Comparison of ENCODE assay signal across 18 cellular contexts in genomic region chrX:118383120-118383519, GRCh38. TPM values are rescaled to one million over a fixed set of nuclear protein-coding genes. Genes with fewer than 3 reads are reported as not detected.
DNase-seq lines count a peak whose midpoint lies in the region; ATAC-seq lines count a peak whose summit lies in the region.
"Had no signal": no experiment of that assay in that cellular context is flagged by ENCODE, and none has a peak within 500 bp of the region (broad histone marks: within the 10 kb centered on the region; RNA-seq: fewer than 3 reads in every experiment).

No MANE protein-coding gene starts in this region.

- CTCF ChIA-PET in activated CD4-positive, alpha-beta memory T cell treated with anti-CD3 and anti-CD28 coated beads, Interleukin-2, amount 10 ng/mL, durations not matched to agents 7 days and 5 days (lab: Charles Lee), result no interaction called here

- peaks cover 3% of the 10 kb centered on the region for H3K36me3 Mint-ChIP-seq in activated CD4-positive, alpha-beta memory T cell treated with anti-CD3 and anti-CD28 coated beads, Interleukin-2, amount 10 ng/mL, durations not matched to agents 7 days and 5 days (ENCODE audit: low read depth)

- no peak for ATAC-seq in HG03442 (IDR thresholded peaks at IDR 0.05; ENCODE audit: unreplicated experiment)
- ATAC-seq: SK-N-SH treated with all-trans-retinoic acid at 6 μM for 48 hours had no signal

- no peak overlapping the region for H3K4me3 Mint-ChIP-seq in activated CD4-positive, alpha-beta memory T cell treated with anti-CD3 and anti-CD28 coated beads, Interleukin-2, amount 10 ng/mL, durations not matched to agents 7 days and 5 days
- H3K4me3 Mint-ChIP-seq: CD8-positive, alpha-beta memory T cell had no signal

- POLR2A ChIA-PET in activated CD4-positive, alpha-beta memory T cell treated with anti-CD3 and anti-CD28 coated beads, Interleukin-2, amount 10 ng/mL, durations not matched to agents 7 days and 5 days (lab: Charles Lee), result no interaction called here

- H3K9me3 Mint-ChIP-seq in activated CD4-positive, alpha-beta memory T cell treated with anti-CD3 and anti-CD28 coated beads, Interleukin-2, amount 10 ng/mL, durations not matched to agents 7 days and 5 days, result no peaks in the 10 kb centered on the region
- H3K9me3 Mint-ChIP-seq: CD8-positive, alpha-beta memory T cell had no signal

- no peaks in the 10 kb centered on the region for H3K27me3 Mint-ChIP-seq in activated CD4-positive, alpha-beta memory T cell treated with anti-CD3 and anti-CD28 coated beads, Interleukin-2, amount 10 ng/mL, durations not matched to agents 7 days and 5 days
- H3K27me3 Mint-ChIP-seq: CD8-positive, alpha-beta memory T cell had no signal

- H3K4me1 Mint-ChIP-seq in activated CD4-positive, alpha-beta memory T cell treated with anti-CD3 and anti-CD28 coated beads, Interleukin-2, amount 10 ng/mL, durations not matched to agents 7 days and 5 days, result no peaks in the 10 kb centered on the region

- DNase-seq in ACHN, result peak; percentile 0
- peak; percentile 19 for DNase-seq in HK-2 (ENCODE audit: unreplicated experiment)
- peak; percentile 24 for DNase-seq in dermis blood vessel endothelial cell
- peak; percentile 46 for DNase-seq in kidney tubule cell (ENCODE audit: low spot score)
- DNase-seq in CD1c-positive myeloid dendritic cell (ENCODE audit: extremely low spot score), result no peak
- no peak for DNase-seq in RPMI8226
- DNase-seq in activated CD4-positive, alpha-beta memory T cell treated with anti-CD3 and anti-CD28 coated beads, Interleukin-2, amount 10 ng/mL, durations not matched to agents 7 days and 5 days, result no peak
- DNase-seq: CD8-positive, alpha-beta memory T cell; DMS53; Kasumi-1; NCI-H1105; NCI-H1694 treated with DMSO at 0.1 percent for 48 hours; NCI-H510A; NCI-H774; OCI-M1; SIG-M5 had no signal

- H3K27ac Mint-ChIP-seq in activated CD4-positive, alpha-beta memory T cell treated with anti-CD3 and anti-CD28 coated beads, Interleukin-2, amount 10 ng/mL, durations not matched to agents 7 days and 5 days, result no peak overlapping the region
- H3K27ac Mint-ChIP-seq: CD8-positive, alpha-beta memory T cell had no signal

- in situ Hi-C loops in ACHN (cut with HindIII; ENCODE audit: low pct_ligation_motif_present, low pct_unique_long_range_greater_than_20kb, low sequenced_read_pairs), result no loop called here

RNA-seq across cellular contexts. Expression of gene WDR44, which starts 37.2 kb away (rescaled TPM):
- total RNA-seq in dermis blood vessel endothelial cell, result 11.7 and 17.4 TPM in 2 replicates
- 10 to 100 TPM; 18.9 to 19.9 TPM for total RNA-seq in activated CD4-positive, alpha-beta memory T cell treated with anti-CD3 and anti-CD28 coated beads, Interleukin-2, amount 10 ng/mL, durations not matched to agents 7 days and 5 days

Comparison
In these comparisons a context has a peak if more than half of its experiments do, and no peak if none do; other contexts are left out.
1. DNase-seq: peak in ACHN (single experiment), HK-2 (single experiment), dermis blood vessel endothelial cell (single experiment) and kidney tubule cell (single experiment); none in CD1c-positive myeloid dendritic cell (single experiment), RPMI8226 (single experiment) and activated CD4-positive, alpha-beta memory T cell treated with anti-CD3 and anti-CD28 coated beads, Interleukin-2, amount 10 ng/mL, durations not matched to agents 7 days and 5 days (single experiment).